8 cellular contexts compared by ENCODE assay signal in genomic region chr9:122125158-122125890, GRCh38. TPM values are rescaled to one million over a fixed set of nuclear protein-coding genes. Genes with fewer than 3 reads are reported as not detected.
DNase-seq lines count a peak whose midpoint lies in the region; ATAC-seq lines count a peak whose summit lies in the region.

No MANE protein-coding gene starts in this region.

- peak; percentile 50 for ATAC-seq in HG03064 (IDR thresholded peaks at IDR 0.05; ENCODE audit: low read depth, unreplicated experiment)
- ATAC-seq in GM18520 (IDR thresholded peaks at IDR 0.05; ENCODE audit: unreplicated experiment) = no peak

- DNase-seq in GM04503 (ENCODE audit: low read depth) (peak; percentile 12), NCI-H524 (lab: John Stamatoyannopoulos, UW) (peak; percentile 60 to 82), cerebellum (ENCODE audit: low spot score) (peak; percentile 89), left kidney (ENCODE audit: low read depth, low spot score) (peak; percentile 84)
- DNase-seq in activated CD4-positive, alpha-beta T cell treated with anti-CD3 and anti-CD28 coated beads for 48 hours = peak; percentile 86
- DNase-seq in stimulated activated CD4-positive, alpha-beta T cell treated with anti-CD3 and anti-CD28 coated beads, Interleukin-4, amount 100 ng/mL, for 1 hour = peak; percentile 80

RNA-seq across cellular contexts. Expression of gene TTLL11, which starts 32.2 kb away (rescaled TPM):
- total RNA-seq in cerebellum = 22.1 TPM

RNA-seq across cellular contexts. Expression of gene NDUFA8, which starts 34.3 kb away (rescaled TPM):
- total RNA-seq in cerebellum = 20.0 TPM

RNA-seq across cellular contexts. Expression of gene MORN5, which starts 34.4 kb away (rescaled TPM):
- total RNA-seq in cerebellum = 1.5 TPM

Comparison
In these comparisons a context has a peak if more than half of its experiments do, and no peak if none do; other contexts are left out.
1. DNase-seq: peak in every context shown above with its lines; median percentile 89 in cerebellum; 86 in activated CD4-positive, alpha-beta T cell treated with anti-CD3 and anti-CD28 coated beads for 48 hours; 84 in left kidney; 80 in stimulated activated CD4-positive, alpha-beta T cell treated with anti-CD3 and anti-CD28 coated beads, Interleukin-4, amount 100 ng/mL, for 1 hour; 71 in NCI-H524; 12 in GM04503.